Comparison of ENCODE assay signal across 2 cellular contexts in genomic region chr3:177899275-177900067, GRCh38.
TF ChIP-seq lines count a peak whose summit lies in the region.

No MANE protein-coding gene starts in this region.

TF ChIP-seq in HepG2, 621 proteins besides CTCF, POLR2A, EP300 and RAD21:
- TF ChIP-seq GMEB1 (CRISPR knock-in tag; IDR thresholded peaks at IDR 0.05; ENCODE audit: borderline replicate concordance), result no peak
- TF ChIP-seq ZBTB20 (CRISPR knock-in tag; IDR thresholded peaks at IDR 0.05; ENCODE audit: borderline replicate concordance, low read depth), result no peak
- TF ChIP-seq TRAFD1 (CRISPR knock-in tag; IDR thresholded peaks at IDR 0.05; ENCODE audit: borderline replicate concordance), result no peak
- peak; percentile 53 for TF ChIP-seq STAG1 (CRISPR knock-in tag; IDR thresholded peaks at IDR 0.05)

TF ChIP-seq in GM12878, 131 proteins besides CTCF, POLR2A, EP300 and RAD21:
- TF ChIP-seq RUNX3 (IDR thresholded peaks at IDR 0.05; ENCODE audit: low read length) (no peak), MEF2A (IDR thresholded peaks at IDR 0.05; ENCODE audit: insufficient read depth, low read depth, low read length) (no peak), ZNF217 (IDR thresholded peaks at IDR 0.05) (no peak), SKIL (IDR thresholded peaks at IDR 0.05; ENCODE audit: low read depth, poor library complexity, severe bottlenecking) (no peak), ZSCAN29 (IDR thresholded peaks at IDR 0.05) (no peak), BACH1 (IDR thresholded peaks at IDR 0.05; ENCODE audit: borderline replicate concordance) (no peak), ESRRA (IDR thresholded peaks at IDR 0.05; ENCODE audit: low read length) (no peak), E4F1 (IDR thresholded peaks at IDR 0.05; ENCODE audit: borderline replicate concordance, partially characterized antibody) (no peak), USF2 (IDR thresholded peaks at IDR 0.05; ENCODE audit: borderline replicate concordance, low read depth, low read length) (no peak), SREBF2 (IDR thresholded peaks at IDR 0.05; ENCODE audit: low read length) (no peak), JUND (IDR thresholded peaks at IDR 0.05; ENCODE audit: low read depth, low read length) (no peak), EGR1 (IDR thresholded peaks at IDR 0.05; ENCODE audit: borderline replicate concordance in 1 of 2, low read depth in 2 of 2, low read length in 2 of 2) (no peak), NRF1 (conservative IDR thresholded peaks at IDR 0.05; ENCODE audit: low read depth, low read length) (no peak)
TF ChIP-seq in GM12878: peak in this region for 0.
